Comparison of ENCODE assay signal across 1 cellular context in the genomic region with DNA sequence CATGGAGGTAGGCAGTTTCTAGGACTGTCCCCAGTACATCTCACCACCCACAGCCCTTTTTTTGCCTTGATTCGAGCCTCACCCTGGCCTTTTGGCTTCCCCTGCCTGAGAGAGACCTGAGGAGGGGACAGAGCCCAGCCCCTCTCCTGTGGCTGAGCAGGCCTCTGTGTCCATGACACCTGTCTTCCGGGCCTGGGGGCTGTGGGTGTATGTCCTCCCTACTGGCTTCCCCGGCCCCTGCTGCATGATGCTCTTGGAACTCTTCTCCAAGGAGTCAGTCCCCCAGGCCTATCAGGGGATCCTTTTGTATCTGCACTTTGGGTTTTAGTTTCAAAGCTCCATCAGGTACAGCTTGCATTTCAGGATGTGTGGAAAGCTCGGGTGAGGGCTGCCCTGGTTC.
TF ChIP-seq lines count a peak whose summit lies in the region.

No MANE protein-coding gene starts in this region.

TF ChIP-seq in H1, 55 proteins besides CTCF, POLR2A, EP300 and RAD21 (continued from another document):
- TF ChIP-seq ATF3 (IDR thresholded peaks at IDR 0.05; ENCODE audit: insufficient read depth, low read depth, low read length) (no peak), JUND (IDR thresholded peaks at IDR 0.05; ENCODE audit: low read length) (no peak), CHD7 (IDR thresholded peaks at IDR 0.05; ENCODE audit: insufficient replicate concordance, low read length) (no peak), CEBPB (IDR thresholded peaks at IDR 0.05; ENCODE audit: low read depth, low read length) (no peak), POU5F1 (IDR thresholded peaks at IDR 0.05; ENCODE audit: low read depth, low read length) (no peak)
TF ChIP-seq in H1: peak in this region for 0.
